Comparison of ENCODE assay signal across 14 cellular contexts in genomic region chr14:99730876-99731351, GRCh38. TPM values are rescaled to one million over a fixed set of nuclear protein-coding genes. Genes with fewer than 3 reads are reported as not detected.
A peak's percentile ranks its signal among the peaks of the same experiment; 100 is the strongest.
DNase-seq lines count a peak whose midpoint lies in the region; ATAC-seq, FAIRE-seq and TF ChIP-seq lines count a peak whose summit lies in the region.
"Had no signal": no experiment of that assay in that cellular context is flagged by ENCODE, and none has a peak within 500 bp of the region (broad histone marks: within the 10 kb centered on the region; RNA-seq: fewer than 3 reads in every experiment).

No MANE protein-coding gene starts in this region.

- POLR2A ChIA-PET in HCT116 (lab: Charles Lee) (no interaction called here), WTC11 (lab: Charles Lee) (interaction anchor here (0.8 kb wide), 1 partner anchor 17 kb away, joined by 3 read pairs; no protein-coding TSS in a partner anchor), OCI-LY7 (lab: Charles Lee) (interaction anchor here (0.6 to 0.7 kb wide), 2 partner anchors 13 to 16 kb away, joined by 4 to 5 read pairs; no protein-coding TSS in a partner anchor)

- intact Hi-C loops in HCT116 (cut with micrococcal nuclease) (loop anchor here (1.0 kb wide), 1 partner anchor 154 kb away; no protein-coding TSS in a partner anchor), kidney (cut with DNase I) (no loop called here), OCI-LY7 (cut with micrococcal nuclease; ENCODE audit: unreplicated experiment) (loop anchor here (1.0 to 5.0 kb wide), 2 partner anchors 154 to 214 kb away; no protein-coding TSS in a partner anchor)

- no peaks in the 10 kb centered on the region for H3K9me2 ChIP-seq in HCT116 (ENCODE audit: insufficient read depth)
- no peaks in the 10 kb centered on the region for H3K9me2 ChIP-seq in OCI-LY7 (ENCODE audit: insufficient read depth, low read length)

- no peak overlapping the region for H2AFZ ChIP-seq in HCT116 (ENCODE audit: low read depth, low read length, poor library complexity, severe bottlenecking)
- H2AFZ ChIP-seq in OCI-LY7 (ENCODE audit: low read length): no peak overlapping the region

- no peak for FAIRE-seq in kidney (lab: Jason Lieb, UNC)

- DNase-seq in HCT116 (ENCODE audit: low read depth, low spot score) (no peak), WTC11 (ENCODE audit: low spot score) (peak; percentile 10), kidney (peak; percentile 75), retina (peak; percentile 54), hippocampal formation (lab: John Stamatoyannopoulos, UW) (no peak), NCI-H1930 (lab: John Stamatoyannopoulos, UW) (no peak), RPMI8226 (no peak), OCI-LY7 (ENCODE audit: low spot score) (no peak)
- DNase-seq: activated CD8-positive, alpha-beta T cell treated with anti-CD3 and anti-CD28 coated beads for 36 hours; DND-41; Karpas-422; NK-92 treated with Interleukin-12 subunit alpha and Interleukin-12 subunit beta, amount 100 ng/mL, for 24 hours had no signal

- no peak for TF ChIP-seq POLR2A in HCT116 (IDR thresholded peaks at IDR 0.05; ENCODE audit: borderline replicate concordance, extremely low read depth, insufficient read depth, insufficient read length)

- H3K27ac ChIP-seq in HCT116 (ENCODE audit: low read depth, low read length): no peak overlapping the region
- H3K27ac ChIP-seq in kidney (ENCODE audit: low read depth in 2 of 2, low read length in 2 of 2): no peak overlapping the region
- no peak overlapping the region for H3K27ac ChIP-seq in OCI-LY7 (ENCODE audit: low read depth, low read length, poor library complexity, severe bottlenecking)
- H3K27ac ChIP-seq: prostate gland had no signal

- H3K4me3 Mint-ChIP-seq in WTC11: peak overlapping the region; percentile 68
- H3K4me3 Mint-ChIP-seq: activated CD8-positive, alpha-beta T cell treated with anti-CD3 and anti-CD28 coated beads for 36 hours had no signal

- H3K79me2 ChIP-seq in HCT116 (ENCODE audit: insufficient read depth, low read length) (no peaks in the 10 kb centered on the region), OCI-LY7 (ENCODE audit: insufficient read depth, low read depth, low read length) (no peaks in the 10 kb centered on the region)

- H3K36me3 ChIP-seq in HCT116 (ENCODE audit: control insufficient read depth in 1 of 2, insufficient read depth in 2 of 2, low read length in 2 of 2): no peaks in the 10 kb centered on the region
- no peaks in the 10 kb centered on the region for H3K36me3 ChIP-seq in kidney (ENCODE audit: control insufficient read depth in 1 of 2, insufficient read depth in 2 of 2, low read length in 2 of 2)
- H3K36me3 ChIP-seq in OCI-LY7 (ENCODE audit: insufficient read depth, low read length): no peaks in the 10 kb centered on the region
- H3K36me3 ChIP-seq: heart right ventricle, prostate gland had no signal

- H3K9me3 ChIP-seq in HCT116 (ENCODE audit: control insufficient read depth in 1 of 2, insufficient read depth in 1 of 2, low read depth in 1 of 2, low read length in 2 of 2): no peaks in the 10 kb centered on the region
- H3K9me3 ChIP-seq in kidney (ENCODE audit: control insufficient read depth in 1 of 2, low read length in 2 of 2): no peaks in the 10 kb centered on the region
- H3K9me3 ChIP-seq in OCI-LY7 (ENCODE audit: low read length): no peaks in the 10 kb centered on the region
- H3K9me3 ChIP-seq: heart right ventricle, prostate gland had no signal

- BruUV-seq in HCT116 (replicated peaks; lab: Mats Ljungman, UMichigan): no TSS peak
- BruUV-seq in OCI-LY7 (replicated peaks; lab: Mats Ljungman, UMichigan): no TSS peak

- H3K36me3 Mint-ChIP-seq in WTC11: no peaks in the 10 kb centered on the region

- CTCF ChIA-PET in HCT116 (lab: Charles Lee): interaction anchor here (1.0 to 2.0 kb wide), 3 partner anchors 45 to 168 kb away, joined by 3 to 7 read pairs (median 3); no protein-coding TSS in a partner anchor
- CTCF ChIA-PET in WTC11 (lab: Charles Lee): interaction anchor here (0.7 to 2.8 kb wide), 36 partner anchors 9 to 387 kb away, joined by 3 to 22 read pairs (median 5); partner anchors contain the start of genes CYP46A1 and EML1
- CTCF ChIA-PET in OCI-LY7 (lab: Charles Lee; ENCODE audit: unreplicated experiment): no interaction called here

- no peaks in the 10 kb centered on the region for H3K9me3 Mint-ChIP-seq in WTC11
- H3K9me3 Mint-ChIP-seq: activated CD8-positive, alpha-beta T cell treated with anti-CD3 and anti-CD28 coated beads for 36 hours had no signal

- H3K9ac ChIP-seq in HCT116 (ENCODE audit: low read length): no peak overlapping the region
- no peak overlapping the region for H3K9ac ChIP-seq in kidney (ENCODE audit: low read length in 2 of 2)

- H3K4me3 ChIP-seq in HCT116 (replicated peaks in 1 of 2; ENCODE audit: low read depth in 1 of 2, low read length in 2 of 2) (no peak overlapping the region), kidney (ENCODE audit: low read length in 2 of 2) (no peak overlapping the region), OCI-LY7 (ENCODE audit: low read depth, low read length, poor library complexity, severe bottlenecking) (no peak overlapping the region)

- ATAC-seq in HCT116 (no peak; the same call in 1 of the 2 replicates), WTC11 (no peak)

- RAD21 ChIA-PET in HCT116 (lab: Charles Lee; ENCODE audit: low non-redundant PET in 1 of 2, low total read pairs in 2 of 2, uncharacterized antibody in 2 of 2, unreplicated experiment in 2 of 2): interaction anchor here (0.7 to 1.1 kb wide), 2 partner anchors 13 to 156 kb away, joined by 3 read pairs; no protein-coding TSS in a partner anchor

- TF ChIP-seq RAD21 in HCT116 (IDR thresholded peaks at IDR 0.05; ENCODE audit: low read depth): no peak

- no peak overlapping the region for H3K27ac Mint-ChIP-seq in WTC11
- H3K27ac Mint-ChIP-seq: activated CD8-positive, alpha-beta T cell treated with anti-CD3 and anti-CD28 coated beads for 36 hours had no signal

- TF ChIP-seq CTCF in HCT116 (IDR thresholded peaks at IDR 0.05 in 2 of 3, conservative IDR thresholded peaks at IDR 0.05 in 1 of 3; ENCODE audit: borderline replicate concordance in 1 of 3, insufficient read depth in 1 of 3, low read depth in 2 of 3, low read length in 2 of 3) (no peak), WTC11 (IDR thresholded peaks at IDR 0.05) (no peak), kidney (IDR thresholded peaks at IDR 0.05; ENCODE audit: borderline replicate concordance, extremely low read depth, insufficient read depth) (no peak), OCI-LY7 (conservative IDR thresholded peaks at IDR 0.05; ENCODE audit: low read length) (no peak)

- H3K4me2 ChIP-seq in HCT116 (ENCODE audit: low read length): peak overlapping the region; percentile 77
- no peak overlapping the region for H3K4me2 ChIP-seq in OCI-LY7 (ENCODE audit: low read length)

- no peaks in the 10 kb centered on the region for H3K27me3 ChIP-seq in HCT116 (ENCODE audit: insufficient read depth, low read length)

- H4K20me1 ChIP-seq in HCT116 (ENCODE audit: insufficient read depth) (no peaks in the 10 kb centered on the region), OCI-LY7 (ENCODE audit: insufficient read depth, low read length) (no peaks in the 10 kb centered on the region)

- H3K4me1 Mint-ChIP-seq in WTC11: 0 out of 2 replicates have a peak, but pooled peaks cover 2% of the 10 kb centered on the region

- H3K27me3 Mint-ChIP-seq in WTC11 (ENCODE audit: low read depth): no peaks in the 10 kb centered on the region

- H3K4me1 ChIP-seq in HCT116 (ENCODE audit: control insufficient read depth in 1 of 2, insufficient read depth in 2 of 2, low read length in 2 of 2): peaks cover 6 to 11% of the 10 kb centered on the region in 2 experiments; a peak in 2 of 4 replicates
- H3K4me1 ChIP-seq in kidney (ENCODE audit: control insufficient read depth in 1 of 2, insufficient read depth in 1 of 2, low read depth in 1 of 2, low read length in 2 of 2): peaks cover 0 to 14% of the 10 kb centered on the region in 2 donors
- H3K4me1 ChIP-seq in OCI-LY7 (ENCODE audit: insufficient read depth, low read length, poor library complexity, severe bottlenecking): no peaks in the 10 kb centered on the region
- H3K4me1 ChIP-seq: prostate gland had no signal

TF ChIP-seq in HCT116, 20 proteins besides CTCF, POLR2A, EP300 and RAD21:
- TF ChIP-seq ELF1 (IDR thresholded peaks at IDR 0.05; ENCODE audit: borderline replicate concordance, low read depth) (no peak), SP1 (IDR thresholded peaks at IDR 0.05; ENCODE audit: low read depth) (no peak)

TF ChIP-seq in WTC11, 78 proteins besides CTCF, POLR2A, EP300 and RAD21 (continues in another document):
- TF ChIP-seq SP1 (CRISPR knock-in tag; conservative IDR thresholded peaks at IDR 0.05) (no peak), OVOL2 (CRISPR knock-in tag; IDR thresholded peaks at IDR 0.05; ENCODE audit: borderline replicate concordance) (no peak)

RNA-seq across cellular contexts. Expression of gene CYP46A1, which starts 46.8 kb away (rescaled TPM):
- total RNA-seq in HCT116 (2021; ENCODE audit: unreplicated experiment) (0.76 TPM), WTC11 (2021) (0.57 to 0.77 TPM (median 0.73 TPM) in 3 replicates), kidney (0.82 TPM), OCI-LY7 (2022) (10.8 and 11.0 TPM in 2 replicates)
- polyA plus RNA-seq in HCT116 (2012): 0.27 and 0.35 TPM in 2 replicates
- polyA plus RNA-seq in kidney (ENCODE audit: insufficient read depth, low read depth, low replicate concordance): 2.5 TPM
- total RNA-seq in OCI-LY7 (2014; rRNA removed; shearing (Covaris generic)): 2.0 and 4.1 TPM in 2 replicates

Comparison
In these comparisons a context has a peak if more than half of its experiments do, and no peak if none do; other contexts are left out.
1. DNase-seq: peak in WTC11 (single experiment), kidney (single experiment) and retina (single experiment); none in HCT116 (single experiment), hippocampal formation (0 of 2), NCI-H1930 (0 of 2), RPMI8226 (single experiment) and OCI-LY7 (single experiment).